ENCODE assay signal across 1 cellular context in the genomic region with DNA sequence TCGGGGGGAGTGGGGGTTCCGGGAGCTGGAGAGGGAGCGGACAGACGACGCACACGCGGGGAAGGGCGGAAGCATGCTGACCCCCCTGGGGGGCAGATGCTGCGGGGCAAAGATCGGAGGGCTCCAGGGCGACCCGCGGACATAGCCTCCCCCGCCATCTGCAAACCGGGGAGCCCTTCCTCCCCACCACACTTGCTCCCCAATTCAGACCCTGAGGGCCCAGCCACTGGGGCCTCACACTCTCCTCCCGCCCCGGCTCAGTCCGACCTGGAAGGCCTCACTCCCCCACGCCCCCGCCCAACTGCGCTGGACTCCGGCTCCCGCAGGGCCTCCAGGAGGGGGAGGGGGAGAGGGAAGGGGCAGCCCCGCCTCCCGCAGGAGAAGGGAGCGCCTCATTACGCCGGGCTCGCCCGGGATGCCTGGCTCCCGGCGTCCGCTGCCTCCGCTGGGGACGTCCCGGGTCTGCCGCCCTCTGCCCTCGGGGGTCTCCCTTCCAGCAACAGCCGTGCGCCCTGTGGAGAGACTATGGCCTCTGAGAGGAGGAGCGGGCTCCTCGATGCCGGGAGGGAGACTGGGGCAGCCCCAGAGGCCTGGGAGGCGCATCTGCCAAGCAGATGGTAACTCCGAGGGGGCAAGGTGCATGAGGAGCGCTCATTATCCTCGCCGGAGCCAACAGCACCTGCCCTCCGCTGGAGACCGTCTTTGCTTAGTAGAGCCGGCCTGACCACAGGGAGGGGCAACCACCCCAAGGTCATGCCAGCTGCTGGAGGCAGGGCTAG.
A peak's percentile ranks its signal among the peaks of the same experiment; 100 is the strongest.
TF ChIP-seq lines count a peak whose summit lies in the region.

No MANE protein-coding gene starts in this region.

TF ChIP-seq in WTC11, 78 proteins besides CTCF, POLR2A, EP300 and RAD21 (continued from another document and continues in another):
- TF ChIP-seq, protein P1, sequence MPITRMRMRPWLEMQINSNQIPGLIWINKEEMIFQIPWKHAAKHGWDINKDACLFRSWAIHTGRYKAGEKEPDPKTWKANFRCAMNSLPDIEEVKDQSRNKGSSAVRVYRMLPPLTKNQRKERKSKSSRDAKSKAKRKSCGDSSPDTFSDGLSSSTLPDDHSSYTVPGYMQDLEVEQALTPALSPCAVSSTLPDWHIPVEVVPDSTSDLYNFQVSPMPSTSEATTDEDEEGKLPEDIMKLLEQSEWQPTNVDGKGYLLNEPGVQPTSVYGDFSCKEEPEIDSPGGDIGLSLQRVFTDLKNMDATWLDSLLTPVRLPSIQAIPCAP (CRISPR knock-in tag; IDR thresholded peaks at IDR 0.05), result peak; percentile 77; the same call in 1 of the 2 replicates
- TF ChIP-seq, protein P2, sequence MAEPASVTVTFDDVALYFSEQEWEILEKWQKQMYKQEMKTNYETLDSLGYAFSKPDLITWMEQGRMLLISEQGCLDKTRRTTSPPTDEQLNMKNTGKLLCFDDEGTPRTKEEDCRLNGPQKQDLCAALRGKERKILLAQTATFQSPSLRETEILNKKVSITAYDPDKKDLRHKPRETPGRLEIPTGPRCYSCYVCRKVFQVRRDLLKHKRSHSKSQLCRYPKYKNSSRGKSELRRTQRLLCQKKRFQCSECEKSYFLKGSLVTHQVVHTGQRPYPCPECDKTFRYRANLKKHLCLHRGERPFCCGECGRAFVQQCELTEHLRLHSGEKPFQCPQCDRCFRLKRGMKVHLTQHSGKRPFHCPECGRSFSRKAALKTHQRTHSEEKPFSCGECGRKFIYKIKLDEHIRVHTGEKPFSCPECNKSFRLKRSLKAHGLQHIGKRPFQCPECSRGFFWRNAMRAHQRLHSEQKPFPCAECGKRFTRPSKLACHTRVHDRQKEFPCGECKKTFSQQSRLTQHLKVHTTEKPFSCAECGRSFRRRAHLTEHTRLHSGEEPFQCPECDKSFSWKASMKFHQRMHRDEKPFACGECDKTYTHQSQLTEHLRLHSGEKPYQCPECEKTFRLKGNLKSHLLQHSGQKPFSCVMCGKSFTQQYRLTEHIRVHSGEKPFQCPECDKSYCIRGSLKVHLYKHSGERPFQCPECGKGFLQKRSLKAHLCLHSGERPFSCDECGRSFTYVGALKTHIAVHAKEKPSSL (CRISPR knock-in tag; conservative IDR thresholded peaks at IDR 0.05), result no peak
- no peak for TF ChIP-seq MXD4 (CRISPR knock-in tag; IDR thresholded peaks at IDR 0.05; ENCODE audit: borderline replicate concordance)
- TF ChIP-seq, protein P3, sequence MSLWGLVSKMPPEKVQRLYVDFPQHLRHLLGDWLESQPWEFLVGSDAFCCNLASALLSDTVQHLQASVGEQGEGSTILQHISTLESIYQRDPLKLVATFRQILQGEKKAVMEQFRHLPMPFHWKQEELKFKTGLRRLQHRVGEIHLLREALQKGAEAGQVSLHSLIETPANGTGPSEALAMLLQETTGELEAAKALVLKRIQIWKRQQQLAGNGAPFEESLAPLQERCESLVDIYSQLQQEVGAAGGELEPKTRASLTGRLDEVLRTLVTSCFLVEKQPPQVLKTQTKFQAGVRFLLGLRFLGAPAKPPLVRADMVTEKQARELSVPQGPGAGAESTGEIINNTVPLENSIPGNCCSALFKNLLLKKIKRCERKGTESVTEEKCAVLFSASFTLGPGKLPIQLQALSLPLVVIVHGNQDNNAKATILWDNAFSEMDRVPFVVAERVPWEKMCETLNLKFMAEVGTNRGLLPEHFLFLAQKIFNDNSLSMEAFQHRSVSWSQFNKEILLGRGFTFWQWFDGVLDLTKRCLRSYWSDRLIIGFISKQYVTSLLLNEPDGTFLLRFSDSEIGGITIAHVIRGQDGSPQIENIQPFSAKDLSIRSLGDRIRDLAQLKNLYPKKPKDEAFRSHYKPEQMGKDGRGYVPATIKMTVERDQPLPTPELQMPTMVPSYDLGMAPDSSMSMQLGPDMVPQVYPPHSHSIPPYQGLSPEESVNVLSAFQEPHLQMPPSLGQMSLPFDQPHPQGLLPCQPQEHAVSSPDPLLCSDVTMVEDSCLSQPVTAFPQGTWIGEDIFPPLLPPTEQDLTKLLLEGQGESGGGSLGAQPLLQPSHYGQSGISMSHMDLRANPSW (CRISPR knock-in tag; conservative IDR thresholded peaks at IDR 0.05; ENCODE audit: low read depth), result no peak
- TF ChIP-seq, protein P4, sequence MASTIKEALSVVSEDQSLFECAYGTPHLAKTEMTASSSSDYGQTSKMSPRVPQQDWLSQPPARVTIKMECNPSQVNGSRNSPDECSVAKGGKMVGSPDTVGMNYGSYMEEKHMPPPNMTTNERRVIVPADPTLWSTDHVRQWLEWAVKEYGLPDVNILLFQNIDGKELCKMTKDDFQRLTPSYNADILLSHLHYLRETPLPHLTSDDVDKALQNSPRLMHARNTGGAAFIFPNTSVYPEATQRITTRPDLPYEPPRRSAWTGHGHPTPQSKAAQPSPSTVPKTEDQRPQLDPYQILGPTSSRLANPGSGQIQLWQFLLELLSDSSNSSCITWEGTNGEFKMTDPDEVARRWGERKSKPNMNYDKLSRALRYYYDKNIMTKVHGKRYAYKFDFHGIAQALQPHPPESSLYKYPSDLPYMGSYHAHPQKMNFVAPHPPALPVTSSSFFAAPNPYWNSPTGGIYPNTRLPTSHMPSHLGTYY (CRISPR knock-in tag; IDR thresholded peaks at IDR 0.05), result no peak
- TF ChIP-seq CREB1 (CRISPR knock-in tag; IDR thresholded peaks at IDR 0.05), result no peak
- no peak for TF ChIP-seq HMGA2 (CRISPR knock-in tag; IDR thresholded peaks at IDR 0.05)
- 0 out of 2 replicates have a peak, but pooled peaks have one; percentile 24 for TF ChIP-seq SP1 (CRISPR knock-in tag; conservative IDR thresholded peaks at IDR 0.05)
- TF ChIP-seq, protein P5, sequence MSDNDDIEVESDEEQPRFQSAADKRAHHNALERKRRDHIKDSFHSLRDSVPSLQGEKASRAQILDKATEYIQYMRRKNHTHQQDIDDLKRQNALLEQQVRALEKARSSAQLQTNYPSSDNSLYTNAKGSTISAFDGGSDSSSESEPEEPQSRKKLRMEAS (CRISPR knock-in tag; IDR thresholded peaks at IDR 0.05), result no peak; the same call in 1 of the 2 replicates
- no peak for TF ChIP-seq NFATC4 (CRISPR knock-in tag; IDR thresholded peaks at IDR 0.05)
- no peak for TF ChIP-seq FOXJ3 (CRISPR knock-in tag; IDR thresholded peaks at IDR 0.05; ENCODE audit: borderline replicate concordance)
- TF ChIP-seq JAZF1 (CRISPR knock-in tag; IDR thresholded peaks at IDR 0.05), result no peak
- no peak for TF ChIP-seq CBFB (CRISPR knock-in tag; IDR thresholded peaks at IDR 0.05; ENCODE audit: low read depth)
- TF ChIP-seq, protein P6, sequence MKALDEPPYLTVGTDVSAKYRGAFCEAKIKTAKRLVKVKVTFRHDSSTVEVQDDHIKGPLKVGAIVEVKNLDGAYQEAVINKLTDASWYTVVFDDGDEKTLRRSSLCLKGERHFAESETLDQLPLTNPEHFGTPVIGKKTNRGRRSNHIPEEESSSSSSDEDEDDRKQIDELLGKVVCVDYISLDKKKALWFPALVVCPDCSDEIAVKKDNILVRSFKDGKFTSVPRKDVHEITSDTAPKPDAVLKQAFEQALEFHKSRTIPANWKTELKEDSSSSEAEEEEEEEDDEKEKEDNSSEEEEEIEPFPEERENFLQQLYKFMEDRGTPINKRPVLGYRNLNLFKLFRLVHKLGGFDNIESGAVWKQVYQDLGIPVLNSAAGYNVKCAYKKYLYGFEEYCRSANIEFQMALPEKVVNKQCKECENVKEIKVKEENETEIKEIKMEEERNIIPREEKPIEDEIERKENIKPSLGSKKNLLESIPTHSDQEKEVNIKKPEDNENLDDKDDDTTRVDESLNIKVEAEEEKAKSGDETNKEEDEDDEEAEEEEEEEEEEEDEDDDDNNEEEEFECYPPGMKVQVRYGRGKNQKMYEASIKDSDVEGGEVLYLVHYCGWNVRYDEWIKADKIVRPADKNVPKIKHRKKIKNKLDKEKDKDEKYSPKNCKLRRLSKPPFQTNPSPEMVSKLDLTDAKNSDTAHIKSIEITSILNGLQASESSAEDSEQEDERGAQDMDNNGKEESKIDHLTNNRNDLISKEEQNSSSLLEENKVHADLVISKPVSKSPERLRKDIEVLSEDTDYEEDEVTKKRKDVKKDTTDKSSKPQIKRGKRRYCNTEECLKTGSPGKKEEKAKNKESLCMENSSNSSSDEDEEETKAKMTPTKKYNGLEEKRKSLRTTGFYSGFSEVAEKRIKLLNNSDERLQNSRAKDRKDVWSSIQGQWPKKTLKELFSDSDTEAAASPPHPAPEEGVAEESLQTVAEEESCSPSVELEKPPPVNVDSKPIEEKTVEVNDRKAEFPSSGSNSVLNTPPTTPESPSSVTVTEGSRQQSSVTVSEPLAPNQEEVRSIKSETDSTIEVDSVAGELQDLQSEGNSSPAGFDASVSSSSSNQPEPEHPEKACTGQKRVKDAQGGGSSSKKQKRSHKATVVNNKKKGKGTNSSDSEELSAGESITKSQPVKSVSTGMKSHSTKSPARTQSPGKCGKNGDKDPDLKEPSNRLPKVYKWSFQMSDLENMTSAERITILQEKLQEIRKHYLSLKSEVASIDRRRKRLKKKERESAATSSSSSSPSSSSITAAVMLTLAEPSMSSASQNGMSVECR (CRISPR knock-in tag; IDR thresholded peaks at IDR 0.05; ENCODE audit: borderline replicate concordance), result peak; percentile 86; the same call in 1 of the 2 replicates
- TF ChIP-seq, protein P7, sequence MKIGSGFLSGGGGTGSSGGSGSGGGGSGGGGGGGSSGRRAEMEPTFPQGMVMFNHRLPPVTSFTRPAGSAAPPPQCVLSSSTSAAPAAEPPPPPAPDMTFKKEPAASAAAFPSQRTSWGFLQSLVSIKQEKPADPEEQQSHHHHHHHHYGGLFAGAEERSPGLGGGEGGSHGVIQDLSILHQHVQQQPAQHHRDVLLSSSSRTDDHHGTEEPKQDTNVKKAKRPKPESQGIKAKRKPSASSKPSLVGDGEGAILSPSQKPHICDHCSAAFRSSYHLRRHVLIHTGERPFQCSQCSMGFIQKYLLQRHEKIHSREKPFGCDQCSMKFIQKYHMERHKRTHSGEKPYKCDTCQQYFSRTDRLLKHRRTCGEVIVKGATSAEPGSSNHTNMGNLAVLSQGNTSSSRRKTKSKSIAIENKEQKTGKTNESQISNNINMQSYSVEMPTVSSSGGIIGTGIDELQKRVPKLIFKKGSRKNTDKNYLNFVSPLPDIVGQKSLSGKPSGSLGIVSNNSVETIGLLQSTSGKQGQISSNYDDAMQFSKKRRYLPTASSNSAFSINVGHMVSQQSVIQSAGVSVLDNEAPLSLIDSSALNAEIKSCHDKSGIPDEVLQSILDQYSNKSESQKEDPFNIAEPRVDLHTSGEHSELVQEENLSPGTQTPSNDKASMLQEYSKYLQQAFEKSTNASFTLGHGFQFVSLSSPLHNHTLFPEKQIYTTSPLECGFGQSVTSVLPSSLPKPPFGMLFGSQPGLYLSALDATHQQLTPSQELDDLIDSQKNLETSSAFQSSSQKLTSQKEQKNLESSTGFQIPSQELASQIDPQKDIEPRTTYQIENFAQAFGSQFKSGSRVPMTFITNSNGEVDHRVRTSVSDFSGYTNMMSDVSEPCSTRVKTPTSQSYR (CRISPR knock-in tag; IDR thresholded peaks at IDR 0.05), result peak; percentile 76; the same call in 1 of the 2 replicates
- TF ChIP-seq TEAD1 (CRISPR knock-in tag; IDR thresholded peaks at IDR 0.05), result 0 out of 2 replicates have a peak, but pooled peaks have one; percentile 23
- TF ChIP-seq ZNF423 (CRISPR knock-in tag; IDR thresholded peaks at IDR 0.05), result peak; percentile 43; the same call in 1 of the 2 replicates
- TF ChIP-seq, protein P8, sequence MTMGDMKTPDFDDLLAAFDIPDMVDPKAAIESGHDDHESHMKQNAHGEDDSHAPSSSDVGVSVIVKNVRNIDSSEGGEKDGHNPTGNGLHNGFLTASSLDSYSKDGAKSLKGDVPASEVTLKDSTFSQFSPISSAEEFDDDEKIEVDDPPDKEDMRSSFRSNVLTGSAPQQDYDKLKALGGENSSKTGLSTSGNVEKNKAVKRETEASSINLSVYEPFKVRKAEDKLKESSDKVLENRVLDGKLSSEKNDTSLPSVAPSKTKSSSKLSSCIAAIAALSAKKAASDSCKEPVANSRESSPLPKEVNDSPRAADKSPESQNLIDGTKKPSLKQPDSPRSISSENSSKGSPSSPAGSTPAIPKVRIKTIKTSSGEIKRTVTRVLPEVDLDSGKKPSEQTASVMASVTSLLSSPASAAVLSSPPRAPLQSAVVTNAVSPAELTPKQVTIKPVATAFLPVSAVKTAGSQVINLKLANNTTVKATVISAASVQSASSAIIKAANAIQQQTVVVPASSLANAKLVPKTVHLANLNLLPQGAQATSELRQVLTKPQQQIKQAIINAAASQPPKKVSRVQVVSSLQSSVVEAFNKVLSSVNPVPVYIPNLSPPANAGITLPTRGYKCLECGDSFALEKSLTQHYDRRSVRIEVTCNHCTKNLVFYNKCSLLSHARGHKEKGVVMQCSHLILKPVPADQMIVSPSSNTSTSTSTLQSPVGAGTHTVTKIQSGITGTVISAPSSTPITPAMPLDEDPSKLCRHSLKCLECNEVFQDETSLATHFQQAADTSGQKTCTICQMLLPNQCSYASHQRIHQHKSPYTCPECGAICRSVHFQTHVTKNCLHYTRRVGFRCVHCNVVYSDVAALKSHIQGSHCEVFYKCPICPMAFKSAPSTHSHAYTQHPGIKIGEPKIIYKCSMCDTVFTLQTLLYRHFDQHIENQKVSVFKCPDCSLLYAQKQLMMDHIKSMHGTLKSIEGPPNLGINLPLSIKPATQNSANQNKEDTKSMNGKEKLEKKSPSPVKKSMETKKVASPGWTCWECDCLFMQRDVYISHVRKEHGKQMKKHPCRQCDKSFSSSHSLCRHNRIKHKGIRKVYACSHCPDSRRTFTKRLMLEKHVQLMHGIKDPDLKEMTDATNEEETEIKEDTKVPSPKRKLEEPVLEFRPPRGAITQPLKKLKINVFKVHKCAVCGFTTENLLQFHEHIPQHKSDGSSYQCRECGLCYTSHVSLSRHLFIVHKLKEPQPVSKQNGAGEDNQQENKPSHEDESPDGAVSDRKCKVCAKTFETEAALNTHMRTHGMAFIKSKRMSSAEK (CRISPR knock-in tag; IDR thresholded peaks at IDR 0.05; ENCODE audit: borderline replicate concordance), result no peak
- TF ChIP-seq, protein P9, sequence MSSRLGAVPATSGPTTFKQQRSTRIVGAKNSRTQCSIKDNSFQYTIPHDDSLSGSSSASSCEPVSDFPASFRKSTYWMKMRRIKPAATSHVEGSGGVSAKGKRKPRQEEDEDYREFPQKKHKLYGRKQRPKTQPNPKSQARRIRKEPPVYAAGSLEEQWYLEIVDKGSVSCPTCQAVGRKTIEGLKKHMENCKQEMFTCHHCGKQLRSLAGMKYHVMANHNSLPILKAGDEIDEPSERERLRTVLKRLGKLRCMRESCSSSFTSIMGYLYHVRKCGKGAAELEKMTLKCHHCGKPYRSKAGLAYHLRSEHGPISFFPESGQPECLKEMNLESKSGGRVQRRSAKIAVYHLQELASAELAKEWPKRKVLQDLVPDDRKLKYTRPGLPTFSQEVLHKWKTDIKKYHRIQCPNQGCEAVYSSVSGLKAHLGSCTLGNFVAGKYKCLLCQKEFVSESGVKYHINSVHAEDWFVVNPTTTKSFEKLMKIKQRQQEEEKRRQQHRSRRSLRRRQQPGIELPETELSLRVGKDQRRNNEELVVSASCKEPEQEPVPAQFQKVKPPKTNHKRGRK (CRISPR knock-in tag; IDR thresholded peaks at IDR 0.05; ENCODE audit: borderline replicate concordance), result no peak
- no peak for TF ChIP-seq NFYB (CRISPR knock-in tag; conservative IDR thresholded peaks at IDR 0.05; ENCODE audit: low read depth)
- TF ChIP-seq, protein P10, sequence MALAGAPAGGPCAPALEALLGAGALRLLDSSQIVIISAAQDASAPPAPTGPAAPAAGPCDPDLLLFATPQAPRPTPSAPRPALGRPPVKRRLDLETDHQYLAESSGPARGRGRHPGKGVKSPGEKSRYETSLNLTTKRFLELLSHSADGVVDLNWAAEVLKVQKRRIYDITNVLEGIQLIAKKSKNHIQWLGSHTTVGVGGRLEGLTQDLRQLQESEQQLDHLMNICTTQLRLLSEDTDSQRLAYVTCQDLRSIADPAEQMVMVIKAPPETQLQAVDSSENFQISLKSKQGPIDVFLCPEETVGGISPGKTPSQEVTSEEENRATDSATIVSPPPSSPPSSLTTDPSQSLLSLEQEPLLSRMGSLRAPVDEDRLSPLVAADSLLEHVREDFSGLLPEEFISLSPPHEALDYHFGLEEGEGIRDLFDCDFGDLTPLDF (CRISPR knock-in tag; IDR thresholded peaks at IDR 0.05), result no peak
- TF ChIP-seq, protein P11, sequence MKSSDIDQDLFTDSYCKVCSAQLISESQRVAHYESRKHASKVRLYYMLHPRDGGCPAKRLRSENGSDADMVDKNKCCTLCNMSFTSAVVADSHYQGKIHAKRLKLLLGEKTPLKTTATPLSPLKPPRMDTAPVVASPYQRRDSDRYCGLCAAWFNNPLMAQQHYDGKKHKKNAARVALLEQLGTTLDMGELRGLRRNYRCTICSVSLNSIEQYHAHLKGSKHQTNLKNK (CRISPR knock-in tag; IDR thresholded peaks at IDR 0.05), result no peak
- no peak for TF ChIP-seq ELF4 (CRISPR knock-in tag; IDR thresholded peaks at IDR 0.05; ENCODE audit: low read depth)
